Comparison of ENCODE assay signal across 7 cellular contexts in the genomic region with DNA sequence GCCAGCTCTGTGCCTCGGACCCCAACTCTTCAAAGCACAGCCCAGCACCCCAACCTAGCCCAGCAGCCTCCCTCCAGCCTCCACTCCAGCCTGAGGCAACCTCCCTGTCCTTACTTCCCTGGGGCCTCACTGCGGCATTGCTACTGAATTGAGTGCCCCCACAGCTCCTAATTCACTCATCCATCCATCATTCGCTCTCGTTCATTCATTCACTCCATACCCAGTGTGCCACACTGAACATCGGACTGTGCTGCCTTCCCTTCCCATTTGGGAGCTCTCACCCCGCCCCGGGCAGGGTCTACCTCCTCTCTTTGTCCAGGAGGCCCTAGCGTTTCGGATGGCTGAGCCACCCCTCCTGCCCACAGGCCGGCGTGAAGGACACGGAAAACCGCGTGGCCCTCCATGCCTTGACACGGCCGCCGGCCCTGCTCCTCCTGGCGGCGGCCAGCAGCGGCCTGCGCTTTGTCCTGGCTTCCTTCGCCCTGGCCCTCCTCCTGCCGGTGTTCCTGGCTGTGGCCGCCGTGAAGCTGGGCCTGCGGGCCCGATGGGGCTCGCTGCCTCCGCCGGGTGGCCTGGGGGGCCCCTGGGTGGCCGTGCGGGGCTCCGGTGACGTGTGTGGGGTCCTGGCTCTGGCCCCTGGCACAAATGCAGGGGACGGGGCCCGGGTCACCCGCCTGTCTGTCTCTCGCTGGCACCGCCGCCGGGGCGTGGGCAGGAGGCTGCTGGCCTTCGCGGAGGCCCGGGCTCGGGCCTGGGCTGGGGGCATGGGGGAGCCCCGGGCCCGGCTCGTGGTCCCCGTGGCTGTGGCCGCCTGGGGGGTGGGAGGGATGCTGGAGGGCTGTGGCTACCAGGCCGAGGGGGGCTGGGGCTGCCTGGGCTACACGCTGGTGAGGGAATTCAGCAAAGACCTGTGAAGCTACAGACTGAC. TPM values are rescaled to one million over a fixed set of nuclear protein-coding genes. Genes with fewer than 3 reads are reported as not detected.
A peak's percentile ranks its signal among the peaks of the same experiment; 100 is the strongest.
DNase-seq lines count a peak whose midpoint lies in the region; ATAC-seq and TF ChIP-seq lines count a peak whose summit lies in the region.

No MANE protein-coding gene starts in this region.

- H3K36me3 Mint-ChIP-seq in activated CD8-positive, alpha-beta T cell treated with anti-CD3 and anti-CD28 coated beads, Interleukin-2, amount 10 ng/mL, durations not matched to agents 7 days and 5 days (ENCODE audit: low read depth) = no peaks in the 10 kb centered on the region

- RAD21 ChIA-PET in HCT116 (lab: Charles Lee; ENCODE audit: low non-redundant PET in 1 of 2, low total read pairs in 2 of 2, uncharacterized antibody in 2 of 2, unreplicated experiment in 2 of 2) = no interaction called here

- H3K4me3 Mint-ChIP-seq in activated CD8-positive, alpha-beta T cell treated with anti-CD3 and anti-CD28 coated beads, Interleukin-2, amount 10 ng/mL, durations not matched to agents 7 days and 5 days = peak overlapping the region; percentile 76
- peak overlapping the region; percentile 87 for H3K4me3 Mint-ChIP-seq in stimulated activated naive CD8-positive, alpha-beta T cell treated with anti-CD3 and anti-CD28 coated beads, Interleukin-15, amount 100 ng/mL, for 72 hours

- peak overlapping the region; percentile 97 for H3K4me2 ChIP-seq in HCT116 (ENCODE audit: low read length)

- peaks cover 13% of the 10 kb centered on the region for H3K4me1 Mint-ChIP-seq in activated CD8-positive, alpha-beta T cell treated with anti-CD3 and anti-CD28 coated beads, Interleukin-2, amount 10 ng/mL, durations not matched to agents 7 days and 5 days (ENCODE audit: low read depth)
- peaks cover 39% of the 10 kb centered on the region for H3K4me1 Mint-ChIP-seq in stimulated activated naive CD8-positive, alpha-beta T cell treated with anti-CD3 and anti-CD28 coated beads, Interleukin-15, amount 100 ng/mL, for 72 hours

- H3K27ac ChIP-seq in HCT116 (ENCODE audit: low read depth, low read length) (peak overlapping the region; percentile 85; the same call in 1 of the 2 replicates), right atrium auricular region (peak overlapping the region; percentile 89)

- H3K27me3 ChIP-seq in HCT116 (ENCODE audit: insufficient read depth, low read length) = no peaks in the 10 kb centered on the region
- H3K27me3 ChIP-seq in right atrium auricular region = no peaks in the 10 kb centered on the region

- H3K27ac Mint-ChIP-seq in activated CD8-positive, alpha-beta T cell treated with anti-CD3 and anti-CD28 coated beads, Interleukin-2, amount 10 ng/mL, durations not matched to agents 7 days and 5 days = peak overlapping the region; percentile 88
- H3K27ac Mint-ChIP-seq in stimulated activated naive CD8-positive, alpha-beta T cell treated with anti-CD3 and anti-CD28 coated beads, Interleukin-15, amount 100 ng/mL, for 72 hours = peak overlapping the region in 1 of 2 donors; percentile 27

- H4K20me1 ChIP-seq in HCT116 (ENCODE audit: insufficient read depth) = no peaks in the 10 kb centered on the region

- no TSS peak for BruUV-seq in HCT116 (replicated peaks; lab: Mats Ljungman, UMichigan)

- H3K4me3 ChIP-seq in HCT116 (replicated peaks in 1 of 2; ENCODE audit: low read depth in 1 of 2, low read length in 2 of 2) (peak overlapping the region; percentile 79 to 80), right atrium auricular region (peak overlapping the region in 1 of 2 donors; percentile 19)

- intact Hi-C loops in HCT116 (cut with micrococcal nuclease) = no loop called here

- H3K9me3 ChIP-seq in HCT116 (ENCODE audit: control insufficient read depth in 1 of 2, insufficient read depth in 1 of 2, low read depth in 1 of 2, low read length in 2 of 2) (no peaks in the 10 kb centered on the region), right atrium auricular region (no peaks in the 10 kb centered on the region)

- POLR2A ChIA-PET in HCT116 (lab: Charles Lee) = no interaction called here
- POLR2A ChIA-PET in activated CD8-positive, alpha-beta T cell treated with anti-CD3 and anti-CD28 coated beads, Interleukin-2, amount 10 ng/mL, durations not matched to agents 7 days and 5 days (lab: Charles Lee) = interaction anchor here (1.9 to 2.3 kb wide), 2 partner anchors 10 to 79 kb away, joined by 5 to 12 read pairs; a partner anchor contains a TSS

- DNase-seq in HCT116 (ENCODE audit: low read depth, low spot score) = no peak
- DNase-seq in activated CD8-positive, alpha-beta T cell treated with anti-CD3 and anti-CD28 coated beads, Interleukin-2, amount 10 ng/mL, durations not matched to agents 7 days and 5 days = no peak
- no peak for DNase-seq in right atrium auricular region (ENCODE audit: low spot score)
- no peak for DNase-seq in stimulated activated naive CD8-positive, alpha-beta T cell treated with anti-CD3 and anti-CD28 coated beads, Interleukin-15, amount 100 ng/mL, for 72 hours
- DNase-seq in AG08395 (ENCODE audit: low spot score) = no peak
- no peak for DNase-seq in stimulated activated CD8-positive, alpha-beta memory T cell treated with anti-CD3 and anti-CD28 coated beads, Interleukin-4, amount 100 ng/mL, for 48 hours

- TF ChIP-seq POLR2A in HCT116 (IDR thresholded peaks at IDR 0.05; ENCODE audit: borderline replicate concordance, extremely low read depth, insufficient read depth, insufficient read length) = no peak

- no peaks in the 10 kb centered on the region for H3K9me2 ChIP-seq in HCT116 (ENCODE audit: insufficient read depth)

- no peak for TF ChIP-seq CTCF in HCT116 (IDR thresholded peaks at IDR 0.05 in 2 of 3, conservative IDR thresholded peaks at IDR 0.05 in 1 of 3; ENCODE audit: borderline replicate concordance in 1 of 3, insufficient read depth in 1 of 3, low read depth in 2 of 3, low read length in 2 of 3)
- peak in 1 of 2 donors; percentile 41 for TF ChIP-seq CTCF in right atrium auricular region (IDR thresholded peaks at IDR 0.05)

- no peak for TF ChIP-seq RAD21 in HCT116 (IDR thresholded peaks at IDR 0.05; ENCODE audit: low read depth)

- H3K9me3 Mint-ChIP-seq in activated CD8-positive, alpha-beta T cell treated with anti-CD3 and anti-CD28 coated beads, Interleukin-2, amount 10 ng/mL, durations not matched to agents 7 days and 5 days (ENCODE audit: insufficient read depth) = no peaks in the 10 kb centered on the region
- H3K9me3 Mint-ChIP-seq in stimulated activated naive CD8-positive, alpha-beta T cell treated with anti-CD3 and anti-CD28 coated beads, Interleukin-15, amount 100 ng/mL, for 72 hours = no peaks in the 10 kb centered on the region

- H3K27me3 Mint-ChIP-seq in activated CD8-positive, alpha-beta T cell treated with anti-CD3 and anti-CD28 coated beads, Interleukin-2, amount 10 ng/mL, durations not matched to agents 7 days and 5 days (ENCODE audit: low read depth) = no peaks in the 10 kb centered on the region
- peaks cover 1% of the 10 kb centered on the region for H3K27me3 Mint-ChIP-seq in stimulated activated naive CD8-positive, alpha-beta T cell treated with anti-CD3 and anti-CD28 coated beads, Interleukin-15, amount 100 ng/mL, for 72 hours

- H3K36me3 ChIP-seq in HCT116 (ENCODE audit: control insufficient read depth in 1 of 2, insufficient read depth in 2 of 2, low read length in 2 of 2) = no peaks in the 10 kb centered on the region
- peaks cover 11% of the 10 kb centered on the region for H3K36me3 ChIP-seq in right atrium auricular region

- CTCF ChIA-PET in HCT116 (lab: Charles Lee) = interaction anchor here (1.4 kb wide), 1 partner anchor 17 kb away, joined by 4 read pairs; no protein-coding TSS in a partner anchor
- CTCF ChIA-PET in activated CD8-positive, alpha-beta T cell treated with anti-CD3 and anti-CD28 coated beads, Interleukin-2, amount 10 ng/mL, durations not matched to agents 7 days and 5 days (lab: Charles Lee) = interaction anchor here (1.6 to 2.8 kb wide), 3 partner anchors 9 to 19 kb away, joined by 5 to 14 read pairs (median 9); a partner anchor contains a TSS

- peaks cover 7% of the 10 kb centered on the region; the same call in 1 of the 2 replicates for H3K79me2 ChIP-seq in HCT116 (ENCODE audit: insufficient read depth, low read length)

- ATAC-seq in HCT116 (no peak), HG03135 (IDR thresholded peaks at IDR 0.05; ENCODE audit: unreplicated experiment) (no peak)
- no peak for ATAC-seq in activated CD8-positive, alpha-beta T cell treated with anti-CD3 and anti-CD28 coated beads, Interleukin-2, amount 10 ng/mL, durations not matched to agents 7 days and 5 days
- ATAC-seq in stimulated activated naive CD8-positive, alpha-beta T cell treated with anti-CD3 and anti-CD28 coated beads, Interleukin-15, amount 100 ng/mL, for 72 hours = peak; percentile 11

- peaks cover 10 to 34% of the 10 kb centered on the region in 2 experiments; a peak in 3 of 4 replicates for H3K4me1 ChIP-seq in HCT116 (ENCODE audit: control insufficient read depth in 1 of 2, insufficient read depth in 2 of 2, low read length in 2 of 2)
- H3K4me1 ChIP-seq in right atrium auricular region = peaks cover 0 to 61% of the 10 kb centered on the region in 2 donors

- peak overlapping the region; percentile 97 for H3K9ac ChIP-seq in HCT116 (ENCODE audit: low read length)

- H2AFZ ChIP-seq in HCT116 (ENCODE audit: low read depth, low read length, poor library complexity, severe bottlenecking) = no peak overlapping the region

RNA-seq across cellular contexts. Expression of a gene that starts 1.3 kb away (rescaled TPM):
- 55.3 TPM for total RNA-seq in HCT116 (2021; ENCODE audit: unreplicated experiment)
- polyA plus RNA-seq in HCT116 (2012) = 39.0 and 45.6 TPM in 2 replicates
- total RNA-seq in activated CD8-positive, alpha-beta T cell treated with anti-CD3 and anti-CD28 coated beads, Interleukin-2, amount 10 ng/mL, durations not matched to agents 7 days and 5 days = 10 to 100 TPM; 16.2 to 16.4 TPM
- total RNA-seq in right atrium auricular region = 1 to 10 TPM; 2.3 to 7.0 TPM

RNA-seq across cellular contexts. Expression of a gene that starts 1.9 kb away (rescaled TPM):
- total RNA-seq in HCT116 (2021; ENCODE audit: unreplicated experiment) = 1.5 TPM
- polyA plus RNA-seq in HCT116 (2012) = 0.59 and 0.77 TPM in 2 replicates
- under 1 TPM; 0.50 to 0.55 TPM for total RNA-seq in activated CD8-positive, alpha-beta T cell treated with anti-CD3 and anti-CD28 coated beads, Interleukin-2, amount 10 ng/mL, durations not matched to agents 7 days and 5 days
- total RNA-seq in right atrium auricular region = 1 to 10 TPM; 3.3 to 6.7 TPM

RNA-seq across cellular contexts. Expression of a gene that starts 9.9 kb away (rescaled TPM):
- total RNA-seq in HCT116 (2021; ENCODE audit: unreplicated experiment) = 14.9 TPM
- polyA plus RNA-seq in HCT116 (2012) = 8.0 and 11.6 TPM in 2 replicates
- total RNA-seq in activated CD8-positive, alpha-beta T cell treated with anti-CD3 and anti-CD28 coated beads, Interleukin-2, amount 10 ng/mL, durations not matched to agents 7 days and 5 days = 10 to 100 TPM; 10.2 to 11.6 TPM
- 10 to 100 TPM in 1 of 2 donors, 1 to 10 TPM in 1; 5.6 to 13.2 TPM for total RNA-seq in right atrium auricular region

RNA-seq across cellular contexts. Expression of a gene that starts 21.8 kb away (rescaled TPM):
- total RNA-seq in HCT116 (2021; ENCODE audit: unreplicated experiment) = 0.34 TPM
- 0.04 TPM in 1 of 2 replicates, not detected in the other for polyA plus RNA-seq in HCT116 (2012)
- not detected for total RNA-seq in activated CD8-positive, alpha-beta T cell treated with anti-CD3 and anti-CD28 coated beads, Interleukin-2, amount 10 ng/mL, durations not matched to agents 7 days and 5 days
- not detected for total RNA-seq in right atrium auricular region

RNA-seq across cellular contexts. Expression of a gene that starts 24.9 kb away (rescaled TPM):
- total RNA-seq in HCT116 (2021; ENCODE audit: unreplicated experiment) (56.8 TPM), right atrium auricular region (10 to 100 TPM; 87.0 to 92.2 TPM)
- 53.6 and 62.9 TPM in 2 replicates for polyA plus RNA-seq in HCT116 (2012)
- 10 to 100 TPM; 31.9 to 32.1 TPM for total RNA-seq in activated CD8-positive, alpha-beta T cell treated with anti-CD3 and anti-CD28 coated beads, Interleukin-2, amount 10 ng/mL, durations not matched to agents 7 days and 5 days
